In the genomic region with DNA sequence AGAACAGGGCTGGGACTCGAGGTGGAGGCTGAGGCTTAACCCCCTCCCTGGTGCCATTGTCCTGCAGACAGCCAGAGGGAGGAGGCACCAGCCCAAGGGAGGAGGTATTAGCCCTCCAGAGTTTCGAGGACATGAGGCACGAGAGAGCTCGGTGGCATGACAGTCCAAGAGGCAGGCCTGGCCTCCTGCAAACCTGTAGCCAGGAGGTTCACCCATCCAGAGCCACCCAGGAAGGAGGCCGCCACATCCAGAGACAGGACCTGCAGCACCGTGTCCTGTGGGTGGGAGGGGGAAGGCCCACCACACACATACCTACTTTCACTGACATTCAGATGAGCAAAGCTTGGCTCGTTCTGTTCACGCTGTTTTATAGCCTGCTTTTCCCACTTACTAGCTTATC, we compare ENCODE assay signal across 25 cellular contexts.
"Had no signal": no experiment of that assay in that cellular context is flagged by ENCODE, and none has a peak within 500 bp of the region (broad histone marks: within the 10 kb centered on the region; RNA-seq: fewer than 3 reads in every experiment).

No MANE protein-coding gene starts in this region.

- H3K36me3 ChIP-seq: esophagus muscularis mucosa, gastroesophageal sphincter, heart left ventricle, lower lobe of right lung, neural progenitor cell, ovary, right lobe of liver, stomach, thyroid gland had no signal

- H3K9me3 ChIP-seq: esophagus muscularis mucosa, gastroesophageal sphincter, heart left ventricle, lower lobe of right lung, ovary, right lobe of liver, stomach, thyroid gland had no signal

- ATAC-seq: foreskin keratinocyte; gastroesophageal sphincter; heart left ventricle; left colon; left ventricle myocardium superior; lower lobe of right lung; right lobe of liver; stimulated activated effector memory CD8-positive, alpha-beta T cell treated with anti-CD3 and anti-CD28 coated beads, Interleukin-12 subunit alpha, Interleukin-12 subunit beta, amount 100 ng/mL, for 72 hours had no signal

- H2AFZ ChIP-seq: neural progenitor cell had no signal

- H3K4me2 ChIP-seq: neural progenitor cell, smooth muscle cell had no signal

- H3K9ac ChIP-seq: neural progenitor cell had no signal

- H3K4me1 ChIP-seq: esophagus muscularis mucosa, foreskin keratinocyte, gastroesophageal sphincter, heart left ventricle, lower lobe of right lung, neural progenitor cell, right lobe of liver, stomach, thyroid gland had no signal

- H3K4me1 Mint-ChIP-seq: stimulated activated effector memory CD8-positive, alpha-beta T cell treated with anti-CD3 and anti-CD28 coated beads, Interleukin-12 subunit alpha, Interleukin-12 subunit beta, amount 100 ng/mL, for 72 hours had no signal

- H3K4me3 ChIP-seq: esophagus muscularis mucosa, gastroesophageal sphincter, heart left ventricle, lower lobe of right lung, neural progenitor cell, ovary, right lobe of liver, smooth muscle cell, stomach, thyroid gland had no signal

- H3K4me3 Mint-ChIP-seq: dendritic cell treated with granulocyte-macrophage colony-stimulating factor and Interleukin-4, amounts not matched to agents 40 ng/mL and 50 ng/mL, for 4 days; nephron; neural progenitor cell; stimulated activated effector memory CD8-positive, alpha-beta T cell treated with anti-CD3 and anti-CD28 coated beads, Interleukin-12 subunit alpha, Interleukin-12 subunit beta, amount 100 ng/mL, for 72 hours had no signal

- H3K27ac Mint-ChIP-seq: dendritic cell treated with granulocyte-macrophage colony-stimulating factor and Interleukin-4, amounts not matched to agents 40 ng/mL and 50 ng/mL, for 4 days; nephron; neural progenitor cell; stimulated activated effector memory CD8-positive, alpha-beta T cell treated with anti-CD3 and anti-CD28 coated beads, Interleukin-12 subunit alpha, Interleukin-12 subunit beta, amount 100 ng/mL, for 72 hours had no signal

- H3K36me3 Mint-ChIP-seq: neural progenitor cell; stimulated activated effector memory CD8-positive, alpha-beta T cell treated with anti-CD3 and anti-CD28 coated beads, Interleukin-12 subunit alpha, Interleukin-12 subunit beta, amount 100 ng/mL, for 72 hours had no signal

- H3K27ac ChIP-seq: esophagus muscularis mucosa, foreskin keratinocyte, gastroesophageal sphincter, heart left ventricle, lower lobe of right lung, neural progenitor cell, ovary, right lobe of liver, stomach, thyroid gland had no signal

- H3K9me3 Mint-ChIP-seq: dendritic cell treated with granulocyte-macrophage colony-stimulating factor and Interleukin-4, amounts not matched to agents 40 ng/mL and 50 ng/mL, for 4 days; neural progenitor cell; stimulated activated effector memory CD8-positive, alpha-beta T cell treated with anti-CD3 and anti-CD28 coated beads, Interleukin-12 subunit alpha, Interleukin-12 subunit beta, amount 100 ng/mL, for 72 hours had no signal

- DNase-seq: cerebellar nuclear complex; effector CD8-positive, alpha-beta T cell; foreskin keratinocyte; hippocampal formation; kidney glomerular epithelial cell; left colon; left ventricle myocardium superior; lower lobe of right lung; nucleus accumbens; ovary; right lobe of liver; stimulated activated CD4-positive, alpha-beta T cell treated with anti-CD3 and anti-CD28 coated beads, Interleukin-2, amount 100 ng/mL, for 24 hours; stimulated activated CD4-positive, alpha-beta T cell treated with anti-CD3 and anti-CD28 coated beads, Interleukin-4, amount 100 ng/mL, for 24 hours; stimulated activated naive CD4-positive, alpha-beta T cell treated with Interleukin-2 at 50 U/mL for 16 hours; stomach; thyroid gland; trophoblast cell had no signal

- H3K27me3 ChIP-seq: foreskin keratinocyte, neural progenitor cell, ovary, right lobe of liver, thyroid gland had no signal
